In genomic region chr1:84573481-84573966, GRCh38 we compare ENCODE assay signal across 8 cellular contexts. TPM values are rescaled to one million over a fixed set of nuclear protein-coding genes. Genes with fewer than 3 reads are reported as not detected.
A peak's percentile ranks its signal among the peaks of the same experiment; 100 is the strongest.
DNase-seq lines count a peak whose midpoint lies in the region; ATAC-seq, FAIRE-seq and TF ChIP-seq lines count a peak whose summit lies in the region.

No MANE protein-coding gene starts in this region.

- no peaks in the 10 kb centered on the region for H3K79me2 ChIP-seq in mesendoderm (ENCODE audit: control insufficient read depth, insufficient read depth, low read length)

- peak overlapping the region; percentile 93 for H3K27ac ChIP-seq in CD4-positive, CD25-positive, alpha-beta regulatory T cell (ENCODE audit: insufficient read depth, low read length, poor library complexity, severe bottlenecking)
- peak overlapping the region; percentile 57 for H3K27ac ChIP-seq in HUES6 (ENCODE audit: low read depth, low read length)
- peak overlapping the region; percentile 94 to 97 for H3K27ac ChIP-seq in breast epithelium
- H3K27ac ChIP-seq in mesendoderm (ENCODE audit: low read depth, low read length) = peak overlapping the region; percentile 88

- H3K4me3 Mint-ChIP-seq in CD4-positive, CD25-positive, alpha-beta regulatory T cell = peak overlapping the region; percentile 91 to 99 (median 97)

- H3K4ac ChIP-seq in mesendoderm (ENCODE audit: low read depth, low read length) = no peak overlapping the region

- peaks cover 8% of the 10 kb centered on the region for H3K36me3 ChIP-seq in CD4-positive, CD25-positive, alpha-beta regulatory T cell (ENCODE audit: control insufficient read depth, insufficient read depth, low read length)
- H3K36me3 ChIP-seq in HUES6 (ENCODE audit: control insufficient read depth, insufficient read depth, low read length) (peaks cover 3% of the 10 kb centered on the region), breast epithelium (no peaks in the 10 kb centered on the region), mesendoderm (ENCODE audit: control insufficient read depth, insufficient read depth, low read length) (no peaks in the 10 kb centered on the region)

- no CpG with 5 or more reads among the region's 5 CpGs for WGBS in mesendoderm (ENCODE audit: extremely low coverage, insufficient coverage, low lambda C conversion rate)

- H3K4me2 ChIP-seq in mesendoderm (ENCODE audit: low read length) = peak overlapping the region; percentile 85

- H4K8ac ChIP-seq in mesendoderm (ENCODE audit: low read depth, low read length) = no peak overlapping the region

- H2BK15ac ChIP-seq in mesendoderm (replicated peaks; ENCODE audit: low read depth) = no peak overlapping the region

- H3K27ac Mint-ChIP-seq in CD4-positive, CD25-positive, alpha-beta regulatory T cell = peak overlapping the region; percentile 99 to 100 (median 100)

- ATAC-seq in CD4-positive, CD25-positive, alpha-beta regulatory T cell (ENCODE audit: low read depth in 2 of 2) = no peak

- no peak for TF ChIP-seq CTCF in breast epithelium (IDR thresholded peaks at IDR 0.05)

- peaks cover 29% of the 10 kb centered on the region for H3K4me1 ChIP-seq in CD4-positive, CD25-positive, alpha-beta regulatory T cell (ENCODE audit: control insufficient read depth, insufficient read depth, low read length, poor library complexity, severe bottlenecking)
- H3K4me1 ChIP-seq in HUES6 (ENCODE audit: control insufficient read depth, insufficient read depth, low read length) (peaks cover 25% of the 10 kb centered on the region), breast epithelium (no peaks in the 10 kb centered on the region), mesendoderm (ENCODE audit: control insufficient read depth, low read depth, low read length) (no peaks in the 10 kb centered on the region)

- no peak for TF ChIP-seq POLR2A in breast epithelium (IDR thresholded peaks at IDR 0.05)

- H3K36me3 Mint-ChIP-seq in CD4-positive, CD25-positive, alpha-beta regulatory T cell = peaks cover 23% of the 10 kb centered on the region

- no peaks in the 10 kb centered on the region for H3K9me3 Mint-ChIP-seq in CD4-positive, CD25-positive, alpha-beta regulatory T cell

- FAIRE-seq in RCC 7860 (lab: Jason Lieb, UNC) = no peak

- H3K18ac ChIP-seq in mesendoderm (ENCODE audit: low read length) = peak overlapping the region; percentile 53

- no peaks in the 10 kb centered on the region for H3K27me3 ChIP-seq in CD4-positive, CD25-positive, alpha-beta regulatory T cell (ENCODE audit: control insufficient read depth, insufficient read depth, low read length)
- 0 out of 2 replicates have a peak, but pooled peaks cover 2% of the 10 kb centered on the region for H3K27me3 ChIP-seq in HUES6 (ENCODE audit: control insufficient read depth, insufficient read depth, low read length)
- H3K27me3 ChIP-seq in breast epithelium = no peaks in the 10 kb centered on the region
- no peaks in the 10 kb centered on the region for H3K27me3 ChIP-seq in mesendoderm (ENCODE audit: insufficient read depth, low read length, poor library complexity)

- peak in 1 of 3 donors; percentile 1 for DNase-seq in CD4-positive, CD25-positive, alpha-beta regulatory T cell
- DNase-seq in breast epithelium (ENCODE audit: low spot score in 2 of 2) (no peak), mesendoderm (no peak), NCI-H2196 (lab: John Stamatoyannopoulos, UW; ENCODE audit: unreplicated experiment) (no peak), RPMI8226 (no peak), NCI-H526 treated with DMSO at 0.1 percent for 48 hours (lab: John Stamatoyannopoulos, UW) (no peak), RCC 7860 (ENCODE audit: low spot score) (no peak)

- H3K23ac ChIP-seq in mesendoderm (ENCODE audit: low read length) = no peak overlapping the region

- H3K4me1 Mint-ChIP-seq in CD4-positive, CD25-positive, alpha-beta regulatory T cell = peaks cover 26 to 57% (median 39%) of the 10 kb centered on the region in 4 donors

- H3K27me3 Mint-ChIP-seq in CD4-positive, CD25-positive, alpha-beta regulatory T cell = no peaks in the 10 kb centered on the region

- H3K9me3 ChIP-seq in CD4-positive, CD25-positive, alpha-beta regulatory T cell (ENCODE audit: control insufficient read depth in 2 of 2, low read length in 2 of 2) = no peaks in the 10 kb centered on the region
- H3K9me3 ChIP-seq in HUES6 (ENCODE audit: control insufficient read depth, insufficient read depth, low read depth, low read length) (no peaks in the 10 kb centered on the region), breast epithelium (no peaks in the 10 kb centered on the region)

- H2BK120ac ChIP-seq in mesendoderm (ENCODE audit: low read depth, low read length) = no peak overlapping the region

- no peak overlapping the region for H4K5ac ChIP-seq in mesendoderm (ENCODE audit: low read length)

- H3K4me3 ChIP-seq in CD4-positive, CD25-positive, alpha-beta regulatory T cell (ENCODE audit: low read depth, low read length) = peak overlapping the region; percentile 97
- peak overlapping the region; percentile 73 for H3K4me3 ChIP-seq in HUES6 (ENCODE audit: low read depth, low read length)
- peak overlapping the region; percentile 57 to 78 (median 75) for H3K4me3 ChIP-seq in breast epithelium
- peak overlapping the region; percentile 82 for H3K4me3 ChIP-seq in mesendoderm (ENCODE audit: low read length)

- no peak overlapping the region for H2BK5ac ChIP-seq in mesendoderm (ENCODE audit: low read length)

- intact Hi-C loops in breast epithelium (cut with DNase I; ENCODE audit: low total_unique reads) = loop anchor here (10.0 kb wide), 1 partner anchor 69 kb away; the partner anchor contains the start of genes GNG5 and SPATA1

- no peaks in the 10 kb centered on the region for H3K79me1 ChIP-seq in mesendoderm (ENCODE audit: low read length)

- peak overlapping the region; percentile 97 for H3K56ac ChIP-seq in mesendoderm (ENCODE audit: low read length)

- no peak overlapping the region for H2AK5ac ChIP-seq in mesendoderm (ENCODE audit: low read length)

- H3K9ac ChIP-seq in HUES6 (ENCODE audit: low read length) = peak overlapping the region; percentile 90
- H3K9ac ChIP-seq in mesendoderm (ENCODE audit: low read length) = peak overlapping the region; percentile 98

RNA-seq across cellular contexts. Expression of gene CTBS, which starts 0.7 kb away (rescaled TPM):
- 15.6 TPM for total RNA-seq in CD4-positive, CD25-positive, alpha-beta regulatory T cell
- polyA plus RNA-seq in CD4-positive, CD25-positive, alpha-beta regulatory T cell = 10 to 100 TPM; 20.0 to 24.9 (median 22.5) TPM
- 10 to 100 TPM; 18.4 to 22.9 (median 22.5) TPM for total RNA-seq in breast epithelium
- 3.3 TPM for polyA plus RNA-seq in mesendoderm (2013, experiment 1 of 2)
- 3.2 TPM for polyA plus RNA-seq in mesendoderm (2013, experiment 2 of 2)
